Comparison of ENCODE assay signal across 34 cellular contexts in genomic region chrY:15805985-15806384, GRCh38.
"Had no signal": no experiment of that assay in that cellular context is flagged by ENCODE, and none has a peak within 500 bp of the region (broad histone marks: within the 10 kb centered on the region; RNA-seq: fewer than 3 reads in every experiment).

No MANE protein-coding gene starts in this region.

- H3K9me3 ChIP-seq: adrenal gland, ascending aorta, body of pancreas, breast epithelium had no signal

- FAIRE-seq: astrocyte, bronchial epithelial cell had no signal

- H3K27me3 ChIP-seq: adrenal gland, ascending aorta, body of pancreas, brain microvascular endothelial cell, breast epithelium, cardiac muscle cell had no signal

- H3K4me3 ChIP-seq: adrenal gland, ascending aorta, body of pancreas, breast epithelium, cardiac muscle cell had no signal

- DNase-seq: activated effector memory CD4-positive, alpha-beta T cell treated with anti-CD3 and anti-CD28 coated beads, Interleukin-2, amount 50 U/mL, for 16 hours; activated effector memory CD4-positive, alpha-beta T cell treated with Interleukin-2 at 50 U/mL for 16 hours; activated gamma-delta T cell; activated gamma-delta T cell treated with Interleukin-2 at 50 U/mL for 16 hours; activated naive CD4-positive, alpha-beta T cell; activated naive CD4-positive, alpha-beta T cell treated with anti-CD3 and anti-CD28 coated beads for 36 hours; activated naive CD4-positive, alpha-beta T cell treated with anti-CD3 and anti-CD28 coated beads, Interleukin-2, amount 10 ng/mL, durations not matched to agents 7 days and 5 days; activated naive CD4-positive, alpha-beta T cell treated with anti-CD3 and anti-CD28 coated beads, Interleukin-2, amount 50 U/mL, for 16 hours; activated naive CD4-positive, alpha-beta T cell treated with Interleukin-2 at 50 U/mL for 16 hours; activated naive CD8-positive, alpha-beta T cell treated with anti-CD3 and anti-CD28 coated beads for 36 hours; activated naive CD8-positive, alpha-beta T cell treated with anti-CD3 and anti-CD28 coated beads, Interleukin-2, amount 10 ng/mL, durations not matched to agents 7 days and 5 days; activated naive CD8-positive, alpha-beta T cell treated with anti-CD3 and anti-CD28 coated beads, Interleukin-2, amount 50 U/mL, for 24 hours; activated T-cell treated with anti-CD3 and anti-CD28 coated beads, Interleukin-2, amount 50 U/mL, for 1 hour; activated T-cell treated with anti-CD3 and anti-CD28 coated beads, Interleukin-2, amount 50 U/mL, for 24 hours; activated T-cell treated with anti-CD3 and anti-CD28 coated beads, Interleukin-2, amount 50 U/mL, for 4 hours; activated T-cell treated with anti-CD3 and anti-CD28 coated beads, Interleukin-2, amount 50 U/mL, for 48 hours; activated T-cell treated with anti-CD3 and anti-CD28 coated beads, Interleukin-2, amount 50 U/mL, for 72 hours; adrenal gland; amniotic stem cell; amygdala; anterior cingulate cortex; aorta; body of pancreas; brain microvascular endothelial cell; caudate nucleus; central memory CD4-positive, alpha-beta T cell; cerebellar nuclear complex had no signal

- H3K4me1 ChIP-seq: adrenal gland, ascending aorta, body of pancreas, breast epithelium had no signal

- ATAC-seq: activated naive CD4-positive, alpha-beta T cell treated with anti-CD3 and anti-CD28 coated beads, Interleukin-2, amount 50 U/mL, for 72 hours; activated naive CD8-positive, alpha-beta T cell treated with anti-CD3 and anti-CD28 coated beads, Interleukin-2, amount 50 U/mL, for 24 hours; activated T-cell treated with anti-CD3 and anti-CD28 coated beads, Interleukin-2, amount 50 U/mL, for 4 hours; activated T-cell treated with anti-CD3 and anti-CD28 coated beads, Interleukin-2, amount 50 U/mL, for 72 hours; activated T-helper 17 cell treated with anti-CD3 and anti-CD28 coated beads, Interleukin-2, amount 50 U/mL, for 72 hours; body of pancreas had no signal

- H3K36me3 ChIP-seq: adrenal gland, ascending aorta, brain microvascular endothelial cell, breast epithelium, cardiac muscle cell had no signal

- H3K27ac ChIP-seq: adrenal gland, ascending aorta, body of pancreas, brain microvascular endothelial cell, breast epithelium, cardiac muscle cell had no signal
